Comparison of ENCODE assay signal across 10 cellular contexts in genomic region chr7:28904539-28905143, GRCh38. TPM values are rescaled to one million over a fixed set of nuclear protein-coding genes. Genes with fewer than 3 reads are reported as not detected.
DNase-seq lines count a peak whose midpoint lies in the region; ATAC-seq, FAIRE-seq and TF ChIP-seq lines count a peak whose summit lies in the region.
"Had no signal": no experiment of that assay in that cellular context is flagged by ENCODE, and none has a peak within 500 bp of the region (broad histone marks: within the 10 kb centered on the region; RNA-seq: fewer than 3 reads in every experiment).

No MANE protein-coding gene starts in this region.

- BruUV-seq in K562 (replicated peaks; lab: Mats Ljungman, UMichigan), result no TSS peak

- intact Hi-C loops in K562 (cut with micrococcal nuclease) (no loop called here), right lobe of liver (cut with DNase I) (no loop called here), upper lobe of right lung (cut with DNase I) (no loop called here)

- H3K4me1 ChIP-seq in K562 (replicated peaks in 1 of 2; ENCODE audit: control insufficient read depth in 2 of 2, insufficient read depth in 2 of 2, low read length in 2 of 2) (no peaks in the 10 kb centered on the region), right lobe of liver (peaks cover 0 to 5% (median 0%) of the 10 kb centered on the region in 4 donors), upper lobe of right lung (no peaks in the 10 kb centered on the region), small intestine (ENCODE audit: control insufficient read depth in 2 of 2, insufficient read depth in 1 of 2, low read depth in 1 of 2, low read length in 1 of 2) (no peaks in the 10 kb centered on the region)

- TF ChIP-seq CTCF in K562 (IDR thresholded peaks at IDR 0.05 in 2 of 3, conservative IDR thresholded peaks at IDR 0.05 in 1 of 3; ENCODE audit: insufficient read depth in 2 of 3, low read depth in 1 of 3, low read length in 3 of 3), result no peak
- TF ChIP-seq CTCF in right lobe of liver (IDR thresholded peaks at IDR 0.05), result no peak
- TF ChIP-seq CTCF in upper lobe of right lung (IDR thresholded peaks at IDR 0.05), result no peak

- H3K9me3 ChIP-seq in K562 (replicated peaks; ENCODE audit: control insufficient read depth, insufficient read depth, low read depth, low read length) (no peaks in the 10 kb centered on the region), right lobe of liver (no peaks in the 10 kb centered on the region), upper lobe of right lung (no peaks in the 10 kb centered on the region), small intestine (ENCODE audit: control insufficient read depth, low read depth) (no peaks in the 10 kb centered on the region)

- CTCF ChIA-PET in K562 (lab: Yijun Ruan, JAX; ENCODE audit: low intra/inter-chr PET ratio), result no interaction called here

- POLR2A ChIA-PET in K562 (lab: Yijun Ruan, JAX), result interaction anchor here (0.6 to 0.9 kb wide), 2 partner anchors 29 to 85 kb away, joined by 3 to 4 read pairs; no protein-coding TSS in a partner anchor

- TF ChIP-seq POLR2A in K562 (conservative IDR thresholded peaks at IDR 0.05) (no peak), right lobe of liver (IDR thresholded peaks at IDR 0.05) (no peak)

- in situ Hi-C loops in K562 (cut with MboI), result no loop called here

- H3K4me3 ChIP-seq in K562 (no peak overlapping the region), right lobe of liver (peak overlapping the region; percentile 37 to 48 (median 40)), upper lobe of right lung (peak overlapping the region; percentile 34), small intestine (ENCODE audit: low read depth in 1 of 2, low read length in 2 of 2) (peak overlapping the region in 1 of 2 donors; percentile 11)

- H3K27me3 ChIP-seq in K562 (ENCODE audit: control insufficient read depth in 2 of 2, insufficient read depth in 2 of 2, low read length in 2 of 2) (peaks cover 0 to 6% of the 10 kb centered on the region in 2 experiments; a peak in 2 of 5 replicates), right lobe of liver (no peaks in the 10 kb centered on the region), upper lobe of right lung (no peaks in the 10 kb centered on the region), small intestine (ENCODE audit: control insufficient read depth in 2 of 2, insufficient read depth in 2 of 2, low read length in 2 of 2) (no peaks in the 10 kb centered on the region)

- no peaks in the 10 kb centered on the region for H3K9me1 ChIP-seq in K562 (ENCODE audit: control insufficient read depth, insufficient read depth, low read length)

- H3K27ac ChIP-seq in K562 (ENCODE audit: extremely low read depth, low read depth, low read length), result no peak overlapping the region
- H3K27ac ChIP-seq in right lobe of liver, result peak overlapping the region; percentile 48 to 75 (median 55)
- no peak overlapping the region for H3K27ac ChIP-seq in upper lobe of right lung
- H3K27ac ChIP-seq in small intestine (ENCODE audit: low read depth in 1 of 2, low read length in 1 of 2), result no peak overlapping the region

- H3K79me2 ChIP-seq in K562 (ENCODE audit: control insufficient read depth, insufficient read depth, low read length), result no peaks in the 10 kb centered on the region

- FAIRE-seq in K562 (lab: Jason Lieb, UNC), result no peak
- FAIRE-seq in small intestine (lab: Jason Lieb, UNC), result no peak
- FAIRE-seq: islet of Langerhans had no signal

- DNase-seq in NCI-H524 (lab: John Stamatoyannopoulos, UW) (peak; percentile 15 to 34), NCI-H524 treated with DMSO at 0.1 percent for 48 hours (lab: John Stamatoyannopoulos, UW) (no peak), K562 (ENCODE audit: extremely low read depth in 1 of 4, low spot score in 3 of 4) (no peak), right lobe of liver (peak in 1 of 3 donors; percentile 54), upper lobe of right lung (no peak), small intestine (no peak)
- DNase-seq: SW 1271 had no signal

- H3K4me2 ChIP-seq in K562 (ENCODE audit: insufficient read depth, low read length), result no peak overlapping the region

- no peak for TF ChIP-seq RAD21 in K562 (CRISPR knock-in tag; conservative IDR thresholded peaks at IDR 0.05 in 1 of 2, IDR thresholded peaks at IDR 0.05 in 1 of 2)

- H3K9ac ChIP-seq in K562 (ENCODE audit: insufficient read depth in 1 of 2, low read depth in 2 of 2, low read length in 2 of 2), result no peak overlapping the region

- ATAC-seq in K562, result no peak
- peak; percentile 67 to 77 (median 74) for ATAC-seq in right lobe of liver
- ATAC-seq in upper lobe of right lung, result no peak
- no peak for ATAC-seq in HG02870 (IDR thresholded peaks at IDR 0.05; ENCODE audit: unreplicated experiment)
- no peak for ATAC-seq in GM19023 (IDR thresholded peaks at IDR 0.05; ENCODE audit: unreplicated experiment)

- 1% methylated on average over 12 of the region's 12 CpGs for WGBS in K562 (ENCODE audit: insufficient coverage, low coverage, missing lambda C conversion rate)
- WGBS in right lobe of liver (ENCODE audit: insufficient coverage, low coverage, low lambda C conversion rate, missing lambda C conversion rate), result 28% methylated on average over 12 of the region's 12 CpGs
- WGBS in small intestine, 3 donors, result 64 to 74% (median 73%) methylated on average over 12 of the region's 12 CpGs

- H2AFZ ChIP-seq in K562 (ENCODE audit: low read depth, low read length), result no peak overlapping the region

- H3K36me3 ChIP-seq in K562 (ENCODE audit: control insufficient read depth, insufficient read depth, low read length) (no peaks in the 10 kb centered on the region), right lobe of liver (no peaks in the 10 kb centered on the region), upper lobe of right lung (no peaks in the 10 kb centered on the region), small intestine (ENCODE audit: control insufficient read depth in 2 of 2, insufficient read depth in 2 of 2, low read length in 2 of 2) (no peaks in the 10 kb centered on the region)

- H4K20me1 ChIP-seq in K562 (replicated peaks; ENCODE audit: control insufficient read depth, insufficient read depth, low read length), result no peaks in the 10 kb centered on the region

- TF ChIP-seq EP300 in K562 (IDR thresholded peaks at IDR 0.05; ENCODE audit: low read length), result no peak

TF ChIP-seq in K562, 482 proteins besides CTCF, POLR2A, EP300 and RAD21:
- TF ChIP-seq CBX2 (IDR thresholded peaks at IDR 0.05; ENCODE audit: insufficient read depth, low read length, poor library complexity, severe bottlenecking) (peak; percentile 52), RERE (CRISPR knock-in tag; IDR thresholded peaks at IDR 0.05; ENCODE audit: borderline replicate concordance) (no peak)

RNA-seq across cellular contexts. Expression of gene TRIL, which starts 53.5 kb away (rescaled TPM):
- total RNA-seq in K562 (2011; cell fraction: chromatin; rRNA removed; ENCODE audit: low replicate concordance), result not detected in 2 replicates
- not detected in 2 replicates for total RNA-seq in K562 (2011; cell fraction: nucleolus; rRNA removed)
- total RNA-seq in K562 (2011; cell fraction: nucleoplasm; rRNA removed), result not detected in 2 replicates
- total RNA-seq in K562 (2014; rRNA removed) (not detected in 2 replicates), K562 (2014; rRNA removed; fragmentation: Illumina TruSeq; extraction: Trizol) (not detected in 2 replicates), K562 (2015; rRNA removed; fragmentation: Illumina TruSeq; extraction: Trizol) (not detected in 2 replicates), K562 (2021) (not detected in 2 replicates), right lobe of liver (under 1 TPM; 0.12 to 0.29 (median 0.21) TPM), upper lobe of right lung (6.5 TPM)
- polyA plus RNA-seq in K562 (2011; rRNA removed) (not detected in 2 replicates), K562 (2014; fragmentation: Illumina TruSeq; extraction: Trizol) (not detected in 2 replicates), K562 (2014; fragmentation: Nextera tagmentation; extraction: Ambion mirVana) (not detected), K562 (2014; rRNA removed) (not detected in 2 replicates), small intestine (1 to 10 TPM in 1 of 3 donors, under 1 TPM in 2; 0.22 to 2.7 (median 0.27) TPM)
- not detected in 2 replicates for polyA plus RNA-seq in K562 (2011; cell fraction: cytosol; rRNA removed)
- not detected in 2 replicates for polyA plus RNA-seq in K562 (2011; cell fraction: nucleus; rRNA removed)
- polyA plus RNA-seq in K562 (2012), result not detected in 2 replicates
- not detected in 2 replicates for polyA minus RNA-seq in K562 (2011; rRNA and poly(A)+ RNA removed)
- not detected in 2 replicates for polyA minus RNA-seq in K562 (2011; cell fraction: cytosol; rRNA and poly(A)+ RNA removed)
- not detected in 2 replicates for polyA minus RNA-seq in K562 (2011; cell fraction: nucleus; rRNA and poly(A)+ RNA removed)

Comparison
In these comparisons a context has a peak if more than half of its experiments do, and no peak if none do; other contexts are left out.
1. DNase-seq: peak in NCI-H524 (2 of 2); none in NCI-H524 treated with DMSO at 0.1 percent for 48 hours (single experiment), K562 (0 of 4), upper lobe of right lung (single experiment) and small intestine (single experiment).
2. ATAC-seq: peak in right lobe of liver (4 of 4); none in K562 (single experiment), upper lobe of right lung (single experiment), HG02870 (single experiment) and GM19023 (single experiment).
3. H3K27ac ChIP-seq: peak in right lobe of liver (3 of 3); none in K562 (single experiment), upper lobe of right lung (single experiment) and small intestine (0 of 2).